ENCODE assay signal across 9 cellular contexts in the genomic region with DNA sequence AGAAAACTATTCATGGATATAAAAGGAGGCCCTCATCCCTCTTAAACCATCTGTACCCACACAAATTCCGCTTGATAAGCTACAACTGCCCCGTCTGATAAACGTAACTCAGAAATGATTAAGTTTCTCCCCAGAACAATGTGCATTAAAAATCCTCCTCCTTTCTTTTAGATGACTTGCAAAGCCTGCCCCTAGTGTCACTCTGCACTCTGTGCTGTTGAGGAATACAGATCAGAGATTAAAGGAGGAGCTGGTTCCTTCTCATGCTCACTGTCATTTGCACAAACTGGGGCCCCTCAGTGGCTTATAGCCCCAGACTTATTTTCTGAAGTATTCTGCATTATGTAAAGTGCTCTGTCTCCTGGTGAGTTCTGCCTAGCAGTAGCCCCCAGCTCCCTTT. TPM values are rescaled to one million over a fixed set of nuclear protein-coding genes. Genes with fewer than 3 reads are reported as not detected.
A peak's percentile ranks its signal among the peaks of the same experiment; 100 is the strongest.
DNase-seq lines count a peak whose midpoint lies in the region; ATAC-seq, FAIRE-seq and TF ChIP-seq lines count a peak whose summit lies in the region.
"Had no signal": no experiment of that assay in that cellular context is flagged by ENCODE, and none has a peak within 500 bp of the region (broad histone marks: within the 10 kb centered on the region; RNA-seq: fewer than 3 reads in every experiment).

No MANE protein-coding gene starts in this region.

- CTCF ChIA-PET in CD8-positive, alpha-beta T cell (lab: Charles Lee): interaction anchor here (0.5 to 1.4 kb wide), 21 partner anchors 13 to 471 kb away, joined by 3 to 10 read pairs (median 3); partner anchors contain the start of gene HS3ST3B1

- H3K9ac ChIP-seq in Karpas-422 (ENCODE audit: low read length) (no peak overlapping the region), keratinocyte (ENCODE audit: control insufficient read depth, extremely low read depth, insufficient read depth, low read length) (no peak overlapping the region)

- peak overlapping the region; percentile 34 for H3K27ac ChIP-seq in CD8-positive, alpha-beta T cell (ENCODE audit: low read depth, low read length)
- H3K27ac ChIP-seq in Karpas-422 (ENCODE audit: low read length) (no peak overlapping the region), keratinocyte (ENCODE audit: control insufficient read depth, insufficient read depth, low read length) (no peak overlapping the region)

- H2AFZ ChIP-seq in Karpas-422 (ENCODE audit: low read length): no peak overlapping the region
- no peak overlapping the region for H2AFZ ChIP-seq in keratinocyte (ENCODE audit: control insufficient read depth, low read length)

- H3K4me2 ChIP-seq in Karpas-422 (ENCODE audit: low read depth, low read length, poor library complexity, severe bottlenecking): no peak overlapping the region
- H3K4me2 ChIP-seq in keratinocyte (ENCODE audit: control insufficient read depth, extremely low read depth, insufficient read depth, low read depth, low read length): no peak overlapping the region

- H3K9me1 ChIP-seq in keratinocyte (ENCODE audit: control insufficient read depth, extremely low read depth, insufficient read depth, low read length): peaks cover 2% of the 10 kb centered on the region

- peak overlapping the region; percentile 81 for H3K27ac Mint-ChIP-seq in CD8-positive, alpha-beta T cell

- H4K20me1 ChIP-seq in Karpas-422 (ENCODE audit: insufficient read depth, low read depth, low read length) (no peaks in the 10 kb centered on the region), keratinocyte (ENCODE audit: control insufficient read depth, extremely low read depth, insufficient read depth, low read length) (peaks cover 12% of the 10 kb centered on the region)

- H3K27me3 ChIP-seq in CD8-positive, alpha-beta T cell (ENCODE audit: insufficient read depth, low read length): no peaks in the 10 kb centered on the region
- H3K27me3 ChIP-seq in Karpas-422 (ENCODE audit: low read length) (no peaks in the 10 kb centered on the region), keratinocyte (ENCODE audit: control insufficient read depth, extremely low read depth, insufficient read depth, low read length) (no peaks in the 10 kb centered on the region)

- no peak overlapping the region for H3K4me3 ChIP-seq in CD8-positive, alpha-beta T cell (ENCODE audit: low read depth, low read length)
- no peak overlapping the region for H3K4me3 ChIP-seq in Karpas-422 (ENCODE audit: low read length)
- H3K4me3 ChIP-seq in keratinocyte (ENCODE audit: control insufficient read depth in 2 of 3, extremely low read depth in 1 of 3, insufficient read depth in 2 of 3, low read depth in 1 of 3, low read length in 3 of 3): no peak overlapping the region

- TF ChIP-seq CTCF in CD8-positive, alpha-beta T cell (IDR thresholded peaks at IDR 0.05): peak; percentile 63
- peak; percentile 3 to 41 (median 41) for TF ChIP-seq CTCF in keratinocyte (optimal IDR thresholded peaks at IDR 0.05 in 1 of 3, IDR thresholded peaks at IDR 0.05 in 1 of 3, conservative IDR thresholded peaks at IDR 0.05 in 1 of 3; ENCODE audit: extremely low read depth in 1 of 3, insufficient read depth in 2 of 3, low read length in 3 of 3)

- peaks cover 83% of the 10 kb centered on the region for H3K4me1 Mint-ChIP-seq in CD8-positive, alpha-beta T cell (ENCODE audit: low read depth)

- H3K9me3 ChIP-seq in CD8-positive, alpha-beta T cell (ENCODE audit: low read length): no peaks in the 10 kb centered on the region
- H3K9me3 ChIP-seq in Karpas-422 (ENCODE audit: low read length) (no peaks in the 10 kb centered on the region), keratinocyte (ENCODE audit: control insufficient read depth, low read depth, low read length) (no peaks in the 10 kb centered on the region)

- H3K27me3 Mint-ChIP-seq in CD8-positive, alpha-beta T cell (ENCODE audit: low read depth): no peaks in the 10 kb centered on the region

- peaks cover 15% of the 10 kb centered on the region; the same call in 1 of the 2 replicates for H3K79me2 ChIP-seq in Karpas-422 (ENCODE audit: low read length)
- H3K79me2 ChIP-seq in keratinocyte (ENCODE audit: control insufficient read depth, insufficient read depth, low read length): no peaks in the 10 kb centered on the region

- H3K4me1 ChIP-seq in CD8-positive, alpha-beta T cell (ENCODE audit: insufficient read depth, low read length): peaks cover 85% of the 10 kb centered on the region
- H3K4me1 ChIP-seq in Karpas-422 (ENCODE audit: low read length) (no peaks in the 10 kb centered on the region; the same call in 1 of the 2 replicates), keratinocyte (ENCODE audit: control insufficient read depth, extremely low read depth, insufficient read depth, low read length) (peaks cover 11% of the 10 kb centered on the region)

- POLR2A ChIA-PET in CD8-positive, alpha-beta T cell (lab: Charles Lee): interaction anchor here (0.6 kb wide), 1 partner anchor 218 kb away, joined by 3 read pairs; no protein-coding TSS in a partner anchor

- peaks cover 11% of the 10 kb centered on the region for H3K36me3 Mint-ChIP-seq in CD8-positive, alpha-beta T cell

- no peak overlapping the region for H3K4me3 Mint-ChIP-seq in CD8-positive, alpha-beta T cell

- peak in 3 of 7 experiments; percentile 41 to 63 (median 47) for DNase-seq in CD8-positive, alpha-beta T cell
- peak; percentile 54 for DNase-seq in Karpas-422
- DNase-seq in activated naive CD4-positive, alpha-beta T cell treated with anti-CD3 and anti-CD28 coated beads, Interleukin-2, amount 50 U/mL, for 16 hours: peak; percentile 44
- no peak for DNase-seq in keratinocyte (ENCODE audit: low read depth, low spot score)
- DNase-seq in AG20443 (ENCODE audit: low spot score): no peak
- no peak for DNase-seq in frontal cortex (ENCODE audit: low spot score in 2 of 2)
- DNase-seq in AML-193 (lab: John Stamatoyannopoulos, UW): no peak

- H3K9me2 ChIP-seq in Karpas-422 (replicated peaks; ENCODE audit: insufficient read depth, low read length): no peaks in the 10 kb centered on the region

- no peaks in the 10 kb centered on the region for H3K9me3 Mint-ChIP-seq in CD8-positive, alpha-beta T cell

- ATAC-seq in CD8-positive, alpha-beta T cell: peak; percentile 40
- ATAC-seq in HG02798 (IDR thresholded peaks at IDR 0.05; ENCODE audit: poor library complexity, unreplicated experiment): no peak
- ATAC-seq: esophagus mucosa had no signal

- FAIRE-seq in keratinocyte (lab: Jason Lieb, UNC) (no peak), frontal cortex (lab: Jason Lieb, UNC) (no peak)

- dilution Hi-C loops in keratinocyte (cut with MboI; ENCODE audit: extremely low pct_ligation_motif_present, low sequenced_read_pairs): no loop called here

- intact Hi-C loops in CD8-positive, alpha-beta T cell (cut with DNase I, micrococcal nuclease): loop anchor here (1.0 to 10.0 kb wide), 4 partner anchors 49 to 224 kb away; partner anchors contain the start of genes COX10 (in 1 of the 2) and HS3ST3B1 (in 1 of the 2)

- peaks cover 4% of the 10 kb centered on the region for H3K36me3 ChIP-seq in CD8-positive, alpha-beta T cell (ENCODE audit: insufficient read depth, low read length)
- H3K36me3 ChIP-seq in Karpas-422 (ENCODE audit: insufficient read depth, low read length): no peaks in the 10 kb centered on the region
- H3K36me3 ChIP-seq in keratinocyte (ENCODE audit: control insufficient read depth in 2 of 2, extremely low read depth in 1 of 2, insufficient read depth in 2 of 2, low read length in 2 of 2): peaks cover 0 to 2% of the 10 kb centered on the region in 2 experiments

RNA-seq across cellular contexts. Expression of gene CDRT15, which starts 33.3 kb away (rescaled TPM):
- total RNA-seq in CD8-positive, alpha-beta T cell: not detected
- total RNA-seq in Karpas-422 (2014; rRNA removed; shearing (Covaris generic); ENCODE audit: low replicate concordance): not detected in 2 replicates
- polyA plus RNA-seq in keratinocyte: not detected in 3 replicates
- not detected for polyA plus RNA-seq in keratinocyte (2011; ENCODE audit: low read depth)
- polyA plus RNA-seq in keratinocyte (2011; cell fraction: cytosol; rRNA removed): not detected in 2 replicates
- not detected in 2 replicates for polyA plus RNA-seq in keratinocyte (2011; cell fraction: nucleus; rRNA removed)
- not detected in 2 replicates for polyA plus RNA-seq in keratinocyte (2012; ENCODE audit: low replicate concordance)
- not detected in 3 replicates for polyA minus RNA-seq in keratinocyte
- polyA minus RNA-seq in keratinocyte (2011; cell fraction: cytosol; rRNA and poly(A)+ RNA removed): not detected
- not detected in 2 replicates for polyA minus RNA-seq in keratinocyte (2011; cell fraction: nucleus; rRNA and poly(A)+ RNA removed)
- not detected for total RNA-seq in frontal cortex
- total RNA-seq: esophagus mucosa had no signal

Comparison
In these comparisons a context has a peak if more than half of its experiments do, and no peak if none do; other contexts are left out.
1. DNase-seq: peak in Karpas-422 (single experiment) and activated naive CD4-positive, alpha-beta T cell treated with anti-CD3 and anti-CD28 coated beads, Interleukin-2, amount 50 U/mL, for 16 hours (single experiment); none in keratinocyte (single experiment), AG20443 (single experiment), frontal cortex (0 of 2) and AML-193 (0 of 2).